18 cellular contexts compared by ENCODE assay signal in the genomic region with DNA sequence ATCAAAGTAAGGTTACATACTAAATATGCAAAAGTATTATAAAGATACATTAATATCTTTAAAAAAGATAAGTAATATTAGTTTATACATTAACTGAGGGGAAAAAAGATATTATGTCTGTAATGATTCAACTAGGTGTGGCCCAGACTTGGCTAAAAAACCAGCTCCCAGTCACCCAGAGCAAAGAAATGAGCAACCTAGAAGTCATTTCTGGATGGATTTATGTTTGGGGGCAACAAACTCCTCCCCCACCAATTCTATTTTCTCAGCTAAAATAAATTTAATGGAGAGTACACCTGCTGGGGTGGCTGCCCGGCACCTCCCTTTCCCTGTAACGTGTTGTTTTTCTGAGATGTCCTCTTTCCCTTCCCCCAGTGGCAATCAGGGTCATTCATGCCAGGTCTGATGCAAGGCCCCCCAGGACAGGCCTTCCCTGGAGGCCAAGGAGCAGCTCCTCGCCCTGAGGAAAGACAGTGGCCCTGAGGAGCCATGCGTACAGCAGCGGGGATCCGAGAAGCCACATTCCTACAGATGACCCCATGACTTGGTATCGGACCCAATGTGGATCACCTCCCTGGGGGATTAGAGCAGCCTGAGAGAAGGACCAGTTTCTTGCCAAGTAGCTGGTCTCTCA.
A peak's percentile ranks its signal among the peaks of the same experiment; 100 is the strongest.
DNase-seq lines count a peak whose midpoint lies in the region; ATAC-seq, FAIRE-seq and TF ChIP-seq lines count a peak whose summit lies in the region.
"Had no signal": no experiment of that assay in that cellular context is flagged by ENCODE, and none has a peak within 500 bp of the region (broad histone marks: within the 10 kb centered on the region; RNA-seq: fewer than 3 reads in every experiment).

No MANE protein-coding gene starts in this region.

- H3K9me3 Mint-ChIP-seq in mesothelial cell of epicardium: no peaks in the 10 kb centered on the region
- H3K9me3 Mint-ChIP-seq: neural crest cell; stimulated activated memory B cell treated with anti-CD40 and anti-IgM and Interleukin-4, amounts not matched to agents 10 μg/mL and 1 μg/mL and 100 μg/mL, for 72 hours had no signal

- POLR2A ChIA-PET in A549 (lab: Yijun Ruan, JAX): interaction anchor here (0.8 to 2.2 kb wide), 3 partner anchors 11 to 95 kb away, joined by 3 to 10 read pairs (median 4); no protein-coding TSS in a partner anchor

- H3K4me3 Mint-ChIP-seq in mesothelial cell of epicardium: no peak overlapping the region
- H3K4me3 Mint-ChIP-seq: neural crest cell; stimulated activated memory B cell treated with anti-CD40 and anti-IgM and Interleukin-4, amounts not matched to agents 10 μg/mL and 1 μg/mL and 100 μg/mL, for 72 hours had no signal

- no peak for FAIRE-seq in A549 (lab: Jason Lieb, UNC)
- peak; percentile 66 for FAIRE-seq in H54 (lab: Jason Lieb, UNC)

- H3K27me3 Mint-ChIP-seq in mesothelial cell of epicardium (ENCODE audit: low read depth): no peaks in the 10 kb centered on the region
- H3K27me3 Mint-ChIP-seq: stimulated activated memory B cell treated with anti-CD40 and anti-IgM and Interleukin-4, amounts not matched to agents 10 μg/mL and 1 μg/mL and 100 μg/mL, for 72 hours had no signal

- TF ChIP-seq CTCF in A549 (IDR thresholded peaks at IDR 0.05) (no peak), epithelial cell of esophagus (IDR thresholded peaks at IDR 0.05; ENCODE audit: insufficient read depth, low read depth, low read length, missing control alignments) (no peak), mesothelial cell of epicardium (IDR thresholded peaks at IDR 0.05; ENCODE audit: unreplicated experiment) (no peak)

- peak; percentile 40 to 55; a peak in 3 of 5 replicates for TF ChIP-seq EP300 in A549 (IDR thresholded peaks at IDR 0.05)

- H3K4me1 ChIP-seq in A549: peaks cover 67% of the 10 kb centered on the region
- H3K4me1 ChIP-seq: SJCRH30 had no signal

- no peaks in the 10 kb centered on the region for H3K36me3 Mint-ChIP-seq in mesothelial cell of epicardium
- H3K36me3 Mint-ChIP-seq: stimulated activated memory B cell treated with anti-CD40 and anti-IgM and Interleukin-4, amounts not matched to agents 10 μg/mL and 1 μg/mL and 100 μg/mL, for 72 hours had no signal

- WGBS in A549 (ENCODE audit: missing lambda C conversion rate): 0% methylated on average over 3 of the region's 7 CpGs

- no peaks in the 10 kb centered on the region for H3K9me3 ChIP-seq in A549
- H3K9me3 ChIP-seq: SJCRH30 had no signal

- CTCF ChIA-PET in A549 (lab: Yijun Ruan, JAX): interaction anchor here (1.0 to 1.5 kb wide), 5 partner anchors 10 to 120 kb away, joined by 3 to 7 read pairs (median 4); no protein-coding TSS in a partner anchor

- TF ChIP-seq POLR2A in A549 (IDR thresholded peaks at IDR 0.05; ENCODE audit: low read length): no peak
- no peak for TF ChIP-seq POLR2A in H54 (IDR thresholded peaks at IDR 0.05; ENCODE audit: low read depth, low read length)
- TF ChIP-seq POLR2A in GM18505 (IDR thresholded peaks at IDR 0.05; ENCODE audit: borderline replicate concordance, extremely low read depth, insufficient read depth, insufficient read length): no peak

- peak overlapping the region; percentile 59 for H3K27ac Mint-ChIP-seq in mesothelial cell of epicardium
- H3K27ac Mint-ChIP-seq: stimulated activated memory B cell treated with anti-CD40 and anti-IgM and Interleukin-4, amounts not matched to agents 10 μg/mL and 1 μg/mL and 100 μg/mL, for 72 hours had no signal

- no peak; a peak in 1 of 5 replicates for TF ChIP-seq RAD21 in A549 (conservative IDR thresholded peaks at IDR 0.05 in 1 of 2, IDR thresholded peaks at IDR 0.05 in 1 of 2)

- peak overlapping the region; percentile 15; the same call in 1 of the 3 replicates for H3K4me3 ChIP-seq in A549
- H3K4me3 ChIP-seq in epithelial cell of esophagus (ENCODE audit: low read length): no peak overlapping the region
- H3K4me3 ChIP-seq: lung, SJCRH30 had no signal

- peak overlapping the region; percentile 83 for H3K4me2 ChIP-seq in A549

- peak overlapping the region; percentile 90 to 97 for H3K27ac ChIP-seq in A549
- H3K27ac ChIP-seq: SJCRH30 had no signal

- peak; percentile 15 to 43 for DNase-seq in A549 (ENCODE audit: low read depth in 1 of 2, low spot score in 1 of 2)
- DNase-seq in H54 (ENCODE audit: insufficient read length, low spot score): no peak
- DNase-seq in epithelial cell of esophagus (ENCODE audit: low read depth): peak; percentile 58
- no peak for DNase-seq in mesothelial cell of epicardium (ENCODE audit: low spot score in 2 of 2, unreplicated experiment in 2 of 2)
- no peak for DNase-seq in NOMO-1 treated with DMSO at 0.1 percent for 48 hours (lab: John Stamatoyannopoulos, UW; ENCODE audit: unreplicated experiment)
- no peak for DNase-seq in activated CD4-positive, alpha-beta T cell treated with anti-CD3 and anti-CD28 coated beads, Interleukin-2, amount 50 U/mL, for 1 hour
- DNase-seq: ACHN; activated effector memory CD4-positive, alpha-beta T cell treated with anti-CD3 and anti-CD28 coated beads, Interleukin-2, amount 50 U/mL, for 16 hours; KBM-7; NCI-H1048; NCI-H2081 treated with DMSO at 0.1 percent for 48 hours; NCI-H510A; SJCRH30 had no signal

- ATAC-seq in A549 (peak; percentile 72), GM18517 (IDR thresholded peaks at IDR 0.05; ENCODE audit: unreplicated experiment) (no peak), GM18505 (IDR thresholded peaks at IDR 0.05; ENCODE audit: unreplicated experiment) (no peak)
- ATAC-seq: stimulated activated memory B cell treated with anti-CD40 and anti-IgM and Interleukin-4, amounts not matched to agents 10 μg/mL and 1 μg/mL and 100 μg/mL, for 72 hours had no signal

- peaks cover 34% of the 10 kb centered on the region for H3K4me1 Mint-ChIP-seq in mesothelial cell of epicardium

TF ChIP-seq in A549, 52 proteins besides CTCF, POLR2A, EP300 and RAD21:
- TF ChIP-seq TP53 (CRISPR knock-in tag; IDR thresholded peaks at IDR 0.05) (no peak), CEBPB (IDR thresholded peaks at IDR 0.05) (peak; percentile 52 to 59; a peak in 3 of 4 replicates), JUN (IDR thresholded peaks at IDR 0.05) (peak in 1 of 2 experiments; percentile 48; a peak in 2 of 5 replicates), JUNB (IDR thresholded peaks at IDR 0.05) (peak; percentile 74), HOXB5 (CRISPR knock-in tag; IDR thresholded peaks at IDR 0.05) (no peak), FOSL2 (IDR thresholded peaks at IDR 0.05) (peak; percentile 58), FOSL2 (CRISPR knock-in tag; IDR thresholded peaks at IDR 0.05) (0 out of 2 replicates have a peak, but pooled peaks have one; percentile 14), GATA3 (IDR thresholded peaks at IDR 0.05; ENCODE audit: borderline replicate concordance) (peak; percentile 38; the same call in 1 of the 2 replicates), NR3C1 (IDR thresholded peaks at IDR 0.05) (no peak)
- TF ChIP-seq, protein P1, sequence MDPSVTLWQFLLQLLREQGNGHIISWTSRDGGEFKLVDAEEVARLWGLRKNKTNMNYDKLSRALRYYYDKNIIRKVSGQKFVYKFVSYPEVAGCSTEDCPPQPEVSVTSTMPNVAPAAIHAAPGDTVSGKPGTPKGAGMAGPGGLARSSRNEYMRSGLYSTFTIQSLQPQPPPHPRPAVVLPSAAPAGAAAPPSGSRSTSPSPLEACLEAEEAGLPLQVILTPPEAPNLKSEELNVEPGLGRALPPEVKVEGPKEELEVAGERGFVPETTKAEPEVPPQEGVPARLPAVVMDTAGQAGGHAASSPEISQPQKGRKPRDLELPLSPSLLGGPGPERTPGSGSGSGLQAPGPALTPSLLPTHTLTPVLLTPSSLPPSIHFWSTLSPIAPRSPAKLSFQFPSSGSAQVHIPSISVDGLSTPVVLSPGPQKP (IDR thresholded peaks at IDR 0.05; ENCODE audit: low read depth, low read length): no peak

Comparison
In these comparisons a context has a peak if more than half of its experiments do, and no peak if none do; other contexts are left out.
1. ATAC-seq: peak in A549 (2 of 2); none in GM18517 (single experiment) and GM18505 (single experiment).
2. DNase-seq: peak in A549 (2 of 2) and epithelial cell of esophagus (single experiment); none in H54 (single experiment), mesothelial cell of epicardium (0 of 2), NOMO-1 treated with DMSO at 0.1 percent for 48 hours (single experiment) and activated CD4-positive, alpha-beta T cell treated with anti-CD3 and anti-CD28 coated beads, Interleukin-2, amount 50 U/mL, for 1 hour (single experiment).